In genomic region chr9:109156705-109157104, GRCh38 we compare ENCODE assay signal across 35 cellular contexts. TPM values are rescaled to one million over a fixed set of nuclear protein-coding genes. Genes with fewer than 3 reads are reported as not detected.
"Had no signal": no experiment of that assay in that cellular context is flagged by ENCODE, and none has a peak within 500 bp of the region (broad histone marks: within the 10 kb centered on the region; RNA-seq: fewer than 3 reads in every experiment).

No MANE protein-coding gene starts in this region.

- H3K27ac ChIP-seq: adrenal gland, body of pancreas, colonic mucosa, esophagus squamous epithelium, gastroesophageal sphincter, heart right ventricle, hepatocyte had no signal

- H3K4me2 ChIP-seq: hepatocyte had no signal

- ATAC-seq: activated CD4-positive, alpha-beta T cell treated with anti-CD3 and anti-CD28 coated beads for 36 hours; activated CD8-positive, alpha-beta memory T cell treated with anti-CD3 and anti-CD28 coated beads, Interleukin-2, amount 10 ng/mL, durations not matched to agents 7 days and 5 days; activated CD8-positive, alpha-beta T cell treated with anti-CD3 and anti-CD28 coated beads, Interleukin-2, amount 10 ng/mL, durations not matched to agents 7 days and 5 days; activated naive CD8-positive, alpha-beta T cell treated with anti-CD3 and anti-CD28 coated beads, Interleukin-2, amount 50 U/mL, for 24 hours; body of pancreas; gastroesophageal sphincter; heart right ventricle had no signal

- DNase-seq: activated CD4-positive, alpha-beta memory T cell treated with anti-CD3 and anti-CD28 coated beads for 36 hours; activated CD4-positive, alpha-beta T cell treated with anti-CD3 and anti-CD28 coated beads for 36 hours; activated CD4-positive, alpha-beta T cell treated with anti-CD3 and anti-CD28 coated beads, Interleukin-2, amount 10 ng/mL, durations not matched to agents 24 days and 14 days; activated CD4-positive, CD25-positive, alpha-beta regulatory T cell; activated CD4-positive, CD25-positive, alpha-beta regulatory T cell treated with anti-CD3 and anti-CD28 coated beads, Interleukin-2, amount 50 U/mL, for 72 hours; activated CD8-positive, alpha-beta memory T cell treated with anti-CD3 and anti-CD28 coated beads, Interleukin-2, amount 10 ng/mL, durations not matched to agents 7 days and 5 days; activated CD8-positive, alpha-beta memory T cell treated with anti-CD3 and anti-CD28 coated beads, Interleukin-2, amount 50 U/mL, for 4 hours; activated CD8-positive, alpha-beta T cell treated with anti-CD3 and anti-CD28 coated beads, Interleukin-2, amount 10 ng/mL, durations not matched to agents 7 days and 5 days; activated effector memory CD4-positive, alpha-beta T cell treated with anti-CD3 and anti-CD28 coated beads, Interleukin-2, amount 50 U/mL, for 16 hours; activated naive CD4-positive, alpha-beta T cell treated with anti-CD3 and anti-CD28 coated beads for 36 hours; activated naive CD8-positive, alpha-beta T cell treated with anti-CD3 and anti-CD28 coated beads for 36 hours; activated naive CD8-positive, alpha-beta T cell treated with anti-CD3 and anti-CD28 coated beads, Interleukin-2, amount 50 U/mL, for 24 hours; activated T-cell treated with anti-CD3 and anti-CD28 coated beads, Interleukin-2, amount 50 U/mL, for 1 hour; activated T-cell treated with anti-CD3 and anti-CD28 coated beads, Interleukin-2, amount 50 U/mL, for 48 hours; adrenal gland; amygdala; aorta; body of pancreas; central memory CD4-positive, alpha-beta T cell; cerebellar nuclear complex; colonic mucosa; effector memory CD4-positive, alpha-beta T cell; endodermal cell; esophagus squamous epithelium; foreskin melanocyte; heart right ventricle; T-helper 9 cell had no signal

- H3K9me3 ChIP-seq: adrenal gland, body of pancreas, colonic mucosa had no signal

- H3K4me3 ChIP-seq: adrenal gland, body of pancreas, colonic mucosa, esophagus squamous epithelium, gastroesophageal sphincter, heart right ventricle, hepatocyte had no signal

- H3K36me3 ChIP-seq: adrenal gland, colonic mucosa, esophagus squamous epithelium, gastroesophageal sphincter, heart right ventricle had no signal

- H3K27me3 ChIP-seq: adrenal gland, body of pancreas, colonic mucosa, esophagus squamous epithelium, gastroesophageal sphincter, hepatocyte had no signal

- H3K4me1 ChIP-seq: adrenal gland, body of pancreas, colonic mucosa, esophagus squamous epithelium, gastroesophageal sphincter, heart right ventricle had no signal

- H2AFZ ChIP-seq: hepatocyte had no signal

- H3K79me2 ChIP-seq: hepatocyte had no signal

RNA-seq across cellular contexts. Expression of gene FRRS1L, which starts 10.3 kb away (rescaled TPM):
- total RNA-seq: activated CD4-positive, alpha-beta memory T cell treated with anti-CD3 and anti-CD28 coated beads for 36 hours; activated CD4-positive, alpha-beta T cell treated with anti-CD3 and anti-CD28 coated beads for 36 hours; activated CD4-positive, alpha-beta T cell treated with anti-CD3 and anti-CD28 coated beads, Interleukin-2, amount 10 ng/mL, durations not matched to agents 24 days and 14 days; activated CD8-positive, alpha-beta memory T cell treated with anti-CD3 and anti-CD28 coated beads for 36 hours; activated CD8-positive, alpha-beta memory T cell treated with anti-CD3 and anti-CD28 coated beads, Interleukin-2, amount 10 ng/mL, durations not matched to agents 7 days and 5 days; activated CD8-positive, alpha-beta T cell treated with anti-CD3 and anti-CD28 coated beads, Interleukin-2, amount 10 ng/mL, durations not matched to agents 7 days and 5 days; activated naive CD4-positive, alpha-beta T cell treated with anti-CD3 and anti-CD28 coated beads for 36 hours; activated naive CD8-positive, alpha-beta T cell treated with anti-CD3 and anti-CD28 coated beads for 36 hours; activated T-helper 1 cell treated with anti-CD3 and anti-CD28 coated beads, Interleukin-12 subunit alpha, Interleukin-12 subunit beta, Interleukin-2, Interleukin-4 antibody, amounts not matched to agents 30 ng/mL and 10 ng/mL and 1 ng/mL, durations not matched to agents 14 hours and 24 hours and 36 hours; activated T-helper 2 cell treated with anti-CD3 and anti-CD28 coated beads, Interferon-gamma antibody, Interleukin-2, Interleukin-4, amounts not matched to agents 10 μg/mL and 5 μg/mL and 100 μg/mL, durations not matched to agents 14 hours and 24 hours and 36 hours; fibroblast of villous mesenchyme; T-helper 1 cell treated with Interleukin-12 subunit alpha and Interleukin-12 subunit beta and Interleukin-4 antibody, amounts not matched to agents 30 ng/mL and 1 ng/mL, for 36 hours; T-helper 2 cell treated with Interferon-gamma antibody and Interleukin-4, amounts not matched to agents 100 ng/mL and 5 ng/mL, for 36 hours had no signal
